ENCODE assay signal across 15 cellular contexts in genomic region chr10:10796774-10797415, GRCh38.
DNase-seq lines count a peak whose midpoint lies in the region; ATAC-seq and TF ChIP-seq lines count a peak whose summit lies in the region.
"Had no signal": no experiment of that assay in that cellular context is flagged by ENCODE, and none has a peak within 500 bp of the region (broad histone marks: within the 10 kb centered on the region; RNA-seq: fewer than 3 reads in every experiment).

No MANE protein-coding gene starts in this region.

- H3K4me1 Mint-ChIP-seq in endodermal cell: peaks cover 41% of the 10 kb centered on the region

- H3K36me3 Mint-ChIP-seq in endodermal cell (ENCODE audit: low read depth): no peaks in the 10 kb centered on the region

- no peak overlapping the region for H3K23ac ChIP-seq in mesenchymal stem cell (ENCODE audit: low read length in 2 of 2)

- H4K8ac ChIP-seq in mesenchymal stem cell (ENCODE audit: low read length): no peak overlapping the region

- no peak overlapping the region for H3K18ac ChIP-seq in mesenchymal stem cell (ENCODE audit: low read depth in 1 of 2, low read length in 2 of 2)

- no peak overlapping the region for H3K4me3 Mint-ChIP-seq in endodermal cell

- H4K91ac ChIP-seq in mesenchymal stem cell (ENCODE audit: low read length): no peak overlapping the region

- no peak overlapping the region for H2AK5ac ChIP-seq in mesenchymal stem cell (ENCODE audit: low read length, severe bottlenecking)

- peak overlapping the region in 1 of 2 experiments; percentile 11 for H3K4ac ChIP-seq in mesenchymal stem cell (ENCODE audit: low read depth in 1 of 2, low read length in 2 of 2)

- H3K27me3 ChIP-seq in endodermal cell (ENCODE audit: control insufficient read depth, insufficient read depth, low read length, poor library complexity, severe bottlenecking) (peaks cover 9% of the 10 kb centered on the region), mesenchymal stem cell (ENCODE audit: control insufficient read depth in 1 of 2, insufficient read depth in 1 of 2, low read length in 2 of 2) (no peaks in the 10 kb centered on the region)
- H3K27me3 ChIP-seq: SJSA1 had no signal

- H3K14ac ChIP-seq in mesenchymal stem cell (ENCODE audit: low read length in 2 of 2): no peak overlapping the region

- no peak for TF ChIP-seq CTCF in endodermal cell (conservative IDR thresholded peaks at IDR 0.05)

- H3K9ac ChIP-seq in endodermal cell (ENCODE audit: extremely low read depth, low read length, poor library complexity, severe bottlenecking): no peak overlapping the region
- peak overlapping the region; percentile 93 for H3K9ac ChIP-seq in mesenchymal stem cell (ENCODE audit: low read length)

- WGBS in endodermal cell (ENCODE audit: insufficient coverage in 1 of 2, insufficient read length in 1 of 2), 2 experiments: 43 to 47% methylated on average over 3 to 6 of the region's 6 CpGs
- WGBS in mesenchymal stem cell: 30% methylated on average over 4 of the region's 6 CpGs

- H3K36me3 ChIP-seq in endodermal cell (ENCODE audit: control insufficient read depth, insufficient read depth, low read length): no peaks in the 10 kb centered on the region
- no peaks in the 10 kb centered on the region for H3K36me3 ChIP-seq in mesenchymal stem cell (ENCODE audit: control insufficient read depth in 1 of 2, insufficient read depth in 2 of 2, low read depth in 1 of 2, low read length in 2 of 2)

- no peak overlapping the region for H2BK120ac ChIP-seq in mesenchymal stem cell (ENCODE audit: low read depth, low read length)

- H3K9me3 ChIP-seq in endodermal cell (ENCODE audit: control insufficient read depth, low read length): no peaks in the 10 kb centered on the region
- no peaks in the 10 kb centered on the region for H3K9me3 ChIP-seq in mesenchymal stem cell (ENCODE audit: control insufficient read depth, low read length)
- H3K9me3 ChIP-seq: SJSA1 had no signal

- no peaks in the 10 kb centered on the region for H3K9me3 Mint-ChIP-seq in endodermal cell

- H2BK5ac ChIP-seq in mesenchymal stem cell (ENCODE audit: low read depth, low read length, poor library complexity, severe bottlenecking): no peak overlapping the region

- H3K27me3 Mint-ChIP-seq in endodermal cell (ENCODE audit: insufficient read depth): peaks cover 12% of the 10 kb centered on the region

- DNase-seq in NCI-H226 (peak; percentile 86), endodermal cell (peak; percentile 49), mesenchymal stem cell (peak; percentile 53), DMS153 treated with DMSO at 0.1 percent for 48 hours (lab: John Stamatoyannopoulos, UW; ENCODE audit: unreplicated experiment) (no peak)
- DNase-seq: activated CD4-positive, alpha-beta T cell treated with anti-CD3 and anti-CD28 coated beads for 1 hour; activated gamma-delta T cell treated with Interleukin-2 at 50 U/mL for 16 hours; NCI-H2171 treated with DMSO at 0.1 percent for 48 hours; stimulated activated CD4-positive, alpha-beta T cell treated with anti-CD3 and anti-CD28 coated beads, Interleukin-15, amount 100 ng/mL, for 24 hours; stimulated activated naive CD4-positive, alpha-beta T cell treated with Interleukin-2 at 50 U/mL for 16 hours had no signal

- H3K4me2 ChIP-seq in mesenchymal stem cell (ENCODE audit: low read length, poor library complexity, severe bottlenecking): peak overlapping the region; percentile 27

- H2BK12ac ChIP-seq in mesenchymal stem cell (ENCODE audit: low read length in 2 of 2): no peak overlapping the region

- no peaks in the 10 kb centered on the region for H3K79me1 ChIP-seq in mesenchymal stem cell (replicated peaks; ENCODE audit: low read length, poor library complexity, severe bottlenecking)

- H3K4me1 ChIP-seq in endodermal cell (ENCODE audit: control insufficient read depth, insufficient read depth, low read length) (peaks cover 6% of the 10 kb centered on the region), mesenchymal stem cell (ENCODE audit: control insufficient read depth, insufficient read depth, low read depth, low read length) (peaks cover 7% of the 10 kb centered on the region)

- H3K27ac Mint-ChIP-seq in endodermal cell: peak overlapping the region; percentile 72

- no peak for ATAC-seq in GM18870 (IDR thresholded peaks at IDR 0.05; ENCODE audit: unreplicated experiment)
- ATAC-seq in HG03342 (IDR thresholded peaks at IDR 0.05; ENCODE audit: unreplicated experiment): no peak
- ATAC-seq in HG03159 (IDR thresholded peaks at IDR 0.05; ENCODE audit: unreplicated experiment): no peak
- ATAC-seq: GM12878 had no signal

- no peak overlapping the region for H2AFZ ChIP-seq in mesenchymal stem cell (ENCODE audit: low read depth, low read length)

- H3K4me3 ChIP-seq in endodermal cell (ENCODE audit: low read length) (peak overlapping the region; percentile 5), mesenchymal stem cell (ENCODE audit: insufficient read depth in 1 of 2, low read depth in 1 of 2, low read length in 2 of 2) (peak overlapping the region in 1 of 2 experiments; percentile 58)
- H3K4me3 ChIP-seq: GM12878, SJSA1 had no signal

- H2BK15ac ChIP-seq in mesenchymal stem cell (ENCODE audit: low read depth, poor library complexity, severe bottlenecking): no peak overlapping the region

- H3K27ac ChIP-seq in endodermal cell (ENCODE audit: low read depth, low read length) (no peak overlapping the region), mesenchymal stem cell (ENCODE audit: low read length, poor library complexity, severe bottlenecking) (peak overlapping the region; percentile 81), temporal lobe (ENCODE audit: low read depth, low read length) (peak overlapping the region; percentile 7)
- H3K27ac ChIP-seq: SJSA1 had no signal
